In genomic region chr5:89269721-89270120, GRCh38 we compare ENCODE assay signal across 22 cellular contexts.
"Had no signal": no experiment of that assay in that cellular context is flagged by ENCODE, and none has a peak within 500 bp of the region (broad histone marks: within the 10 kb centered on the region; RNA-seq: fewer than 3 reads in every experiment).

No MANE protein-coding gene starts in this region.

- H2AFZ ChIP-seq: neural progenitor cell had no signal

- H3K27ac ChIP-seq: heart left ventricle, neural progenitor cell, pancreas, thyroid gland had no signal

- H3K4me2 ChIP-seq: neural progenitor cell had no signal

- H3K36me3 Mint-ChIP-seq: natural killer cell, neural progenitor cell, type B pancreatic cell had no signal

- H3K27me3 ChIP-seq: dorsolateral prefrontal cortex, heart left ventricle, neural progenitor cell, pancreas, thyroid gland had no signal

- H3K9ac ChIP-seq: neural progenitor cell had no signal

- DNase-seq: cortex of kidney; dorsolateral prefrontal cortex; effector CD8-positive, alpha-beta T cell; foreskin melanocyte; heart left ventricle; hippocampal formation; left colon; left ventricle myocardium superior; mesendoderm; natural killer cell; nucleus accumbens; pancreas; right cardiac atrium; stimulated activated CD4-positive, alpha-beta T cell treated with anti-CD3 and anti-CD28 coated beads, Interleukin-1b, Interleukin-23, amount 100 ng/mL, for 48 hours; stimulated activated CD4-positive, alpha-beta T cell treated with anti-CD3 and anti-CD28 coated beads, Interleukin-4, amount 100 ng/mL, for 4 hours; stimulated activated naive CD4-positive, alpha-beta T cell treated with Interleukin-2 at 50 U/mL for 16 hours; thyroid gland had no signal

- H3K4me1 ChIP-seq: neural progenitor cell, pancreas, thyroid gland had no signal

- H3K27me3 Mint-ChIP-seq: progenitor cell of endocrine pancreas, type B pancreatic cell had no signal

- H3K27ac Mint-ChIP-seq: natural killer cell, neural progenitor cell, progenitor cell of endocrine pancreas, type B pancreatic cell had no signal

- ATAC-seq: heart left ventricle, left colon, left ventricle myocardium superior, natural killer cell, pancreas, right cardiac atrium had no signal

- H3K36me3 ChIP-seq: heart left ventricle, neural progenitor cell, pancreas, thyroid gland had no signal

- H3K9me3 Mint-ChIP-seq: natural killer cell, neural progenitor cell had no signal

- H3K9me3 ChIP-seq: heart left ventricle, pancreas, thyroid gland had no signal

- H3K4me3 ChIP-seq: dorsolateral prefrontal cortex, heart left ventricle, lung, neural progenitor cell, pancreas, thyroid gland had no signal

- FAIRE-seq: pancreas, urothelium cell line had no signal

- H3K4me3 Mint-ChIP-seq: natural killer cell, neural progenitor cell, type B pancreatic cell had no signal
